ENCODE assay signal across 11 cellular contexts in the genomic region with DNA sequence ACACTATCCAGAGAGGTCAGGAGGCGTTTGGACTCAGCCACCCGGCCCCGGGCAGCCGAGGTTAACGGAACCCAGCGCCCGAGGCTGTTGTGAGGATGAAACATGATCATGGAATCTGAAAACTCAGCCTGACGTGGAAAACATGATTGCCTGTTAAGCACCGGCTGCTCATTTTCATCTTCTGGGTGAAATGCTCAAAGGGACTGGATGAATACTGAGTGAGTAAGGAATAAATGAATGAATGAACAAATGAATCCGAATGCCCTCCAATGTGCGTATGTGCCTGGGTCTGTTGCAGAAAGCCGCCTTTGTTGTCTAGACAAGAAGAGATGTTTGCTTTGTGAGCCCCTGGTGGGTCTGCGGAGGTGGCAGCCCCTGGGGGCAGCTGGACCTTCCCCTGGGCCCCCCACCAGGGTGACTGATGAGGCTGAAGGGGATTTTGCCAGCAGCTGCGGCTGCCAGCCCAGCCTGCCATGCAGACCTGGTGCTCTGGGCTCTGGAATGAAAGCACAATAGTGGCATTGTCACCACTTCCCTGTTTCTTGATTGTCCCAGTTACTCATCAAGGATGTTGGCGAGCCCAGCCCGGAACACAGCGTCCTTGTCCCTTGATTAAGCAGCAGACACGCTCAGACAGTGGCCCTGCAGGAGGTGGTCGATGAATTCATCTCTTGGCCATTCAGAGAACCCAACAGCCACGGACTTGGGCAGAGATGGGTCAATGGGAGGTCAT.
DNase-seq lines count a peak whose midpoint lies in the region; ATAC-seq and TF ChIP-seq lines count a peak whose summit lies in the region.
"Had no signal": no experiment of that assay in that cellular context is flagged by ENCODE, and none has a peak within 500 bp of the region (broad histone marks: within the 10 kb centered on the region; RNA-seq: fewer than 3 reads in every experiment).

No MANE protein-coding gene starts in this region.

- intact Hi-C loops in IMR-90 (cut with micrococcal nuclease) (no loop called here), testis (cut with DNase I; ENCODE audit: low total_unique reads) (no loop called here)

- no peak overlapping the region for H2AK5ac ChIP-seq in IMR-90 (ENCODE audit: low read depth, low read length)

- no peaks in the 10 kb centered on the region for H3K36me3 Mint-ChIP-seq in brain

- TF ChIP-seq CTCF in IMR-90 (conservative IDR thresholded peaks at IDR 0.05; ENCODE audit: low read depth, low read length) (no peak), brain (conservative IDR thresholded peaks at IDR 0.05) (no peak), testis (IDR thresholded peaks at IDR 0.05) (no peak), GM10266 (IDR thresholded peaks at IDR 0.05; ENCODE audit: control insufficient read depth, insufficient read depth, low read depth, missing control alignments) (no peak)

- no peak for TF ChIP-seq RAD21 in IMR-90 (IDR thresholded peaks at IDR 0.05; ENCODE audit: low read length)

- DNase-seq in IMR-90 (peak; percentile 1), kidney glomerular epithelial cell (lab: John Stamatoyannopoulos, UW) (peak; percentile 37), testis (peak; percentile 94), GM10266 (ENCODE audit: extremely low spot score) (no peak)
- DNase-seq in stimulated activated CD8-positive, alpha-beta memory T cell treated with anti-CD3 and anti-CD28 coated beads, Interleukin-4, amount 100 ng/mL, for 48 hours = no peak
- no peak for DNase-seq in activated CD4-positive, CD25-positive, alpha-beta regulatory T cell treated with anti-CD3 and anti-CD28 coated beads, Interleukin-2, amount 50 U/mL, for 72 hours
- DNase-seq: activated gamma-delta T cell treated with Interleukin-2 at 50 U/mL for 16 hours, gastrocnemius medialis had no signal

- no peak overlapping the region for H3K4me3 ChIP-seq in IMR-90 (ENCODE audit: insufficient read depth, low read depth, low read length)
- H3K4me3 ChIP-seq in testis = no peak overlapping the region
- H3K4me3 ChIP-seq: gastrocnemius medialis had no signal

- H3K18ac ChIP-seq in IMR-90 (ENCODE audit: low read depth, low read length) = no peak overlapping the region

- no peaks in the 10 kb centered on the region for H3K27me3 ChIP-seq in IMR-90 (ENCODE audit: control insufficient read depth, insufficient read depth, low read length)
- no peaks in the 10 kb centered on the region for H3K27me3 ChIP-seq in testis
- H3K27me3 ChIP-seq: gastrocnemius medialis had no signal

- H3K4me3 Mint-ChIP-seq in brain = peak overlapping the region in 1 of 5 experiments; percentile 45

- no peak overlapping the region for H2BK20ac ChIP-seq in IMR-90 (ENCODE audit: low read depth, low read length)

- H3K9me3 Mint-ChIP-seq in brain = peaks cover 2 to 13% (median 4%) of the 10 kb centered on the region in 5 experiments

- no peaks in the 10 kb centered on the region for H3K4me1 ChIP-seq in IMR-90 (ENCODE audit: control insufficient read depth, insufficient read depth, low read length)
- peaks cover 31% of the 10 kb centered on the region for H3K4me1 ChIP-seq in testis

- no peak overlapping the region for H3K9ac ChIP-seq in IMR-90 (ENCODE audit: low read depth, low read length)

- CTCF ChIA-PET in IMR-90 (lab: Yijun Ruan, JAX) = no interaction called here

- no peaks in the 10 kb centered on the region for H3K9me3 ChIP-seq in IMR-90 (ENCODE audit: control insufficient read depth, insufficient read depth, low read length)
- H3K9me3 ChIP-seq in testis = no peaks in the 10 kb centered on the region
- H3K9me3 ChIP-seq: gastrocnemius medialis had no signal

- no peak overlapping the region for H4K91ac ChIP-seq in IMR-90 (ENCODE audit: insufficient read depth, low read depth, low read length)

- H3K9me1 ChIP-seq in IMR-90 (ENCODE audit: insufficient read depth, low read length) = no peaks in the 10 kb centered on the region

- no TSS peak for BruUV-seq in IMR-90 (replicated peaks; lab: Mats Ljungman, UMichigan)

- H3K36me3 ChIP-seq in IMR-90 (ENCODE audit: control insufficient read depth, insufficient read depth, low read length) = no peaks in the 10 kb centered on the region
- H3K36me3 ChIP-seq in testis (ENCODE audit: low read depth, missing control alignments) = no peaks in the 10 kb centered on the region
- H3K36me3 ChIP-seq: gastrocnemius medialis had no signal

- WGBS in IMR-90 (ENCODE audit: extremely low coverage in 2 of 2, insufficient read length in 1 of 2), 2 experiments = 73% methylated on average over 4 of the region's 20 CpGs; no CpG with 5 or more reads in 1 of the 2 experiments
- 63 to 76% methylated on average over 14 to 20 of the region's 20 CpGs for WGBS in testis, 2 donors

- H3K4me2 ChIP-seq in IMR-90 (ENCODE audit: low read depth, low read length) = no peak overlapping the region

- POLR2A ChIA-PET in IMR-90 (lab: Charles Lee; ENCODE audit: unreplicated experiment) = no interaction called here

- in situ Hi-C loops in IMR-90 (cut with MboI; ENCODE audit: low sequenced_read_pairs) = no loop called here

- H4K8ac ChIP-seq in IMR-90 (ENCODE audit: low read depth in 2 of 2, low read length in 2 of 2) = no peak overlapping the region

- no peak overlapping the region for H2BK120ac ChIP-seq in IMR-90 (ENCODE audit: low read depth, low read length)

- no peak overlapping the region for H2AK9ac ChIP-seq in IMR-90 (replicated peaks; ENCODE audit: low read depth, low read length, poor library complexity)

- H4K5ac ChIP-seq in IMR-90 (ENCODE audit: low read depth, low read length) = no peak overlapping the region

- peak overlapping the region in 3 of 5 experiments; percentile 21 to 79 (median 55) for H3K27ac Mint-ChIP-seq in brain

- no peak overlapping the region for H3K56ac ChIP-seq in IMR-90 (ENCODE audit: extremely low read depth, insufficient read depth, low read length)

- H3K27me3 Mint-ChIP-seq in brain = peaks cover 16% of the 10 kb centered on the region

- H3K79me1 ChIP-seq in IMR-90 (ENCODE audit: low read depth in 1 of 2, low read length in 2 of 2) = no peaks in the 10 kb centered on the region

- H3K4ac ChIP-seq in IMR-90 (ENCODE audit: low read depth, low read length) = no peak overlapping the region

- no peak overlapping the region for H3K14ac ChIP-seq in IMR-90 (replicated peaks; ENCODE audit: low read depth, low read length)

- no peak overlapping the region for H3K27ac ChIP-seq in IMR-90 (ENCODE audit: insufficient read depth, low read length)
- peak overlapping the region; percentile 65 to 77 for H3K27ac ChIP-seq in testis
- H3K27ac ChIP-seq: gastrocnemius medialis, HL-60 had no signal

- dilution Hi-C loops in IMR-90 (cut with HindIII; ENCODE audit: low sequenced_read_pairs, unreplicated experiment) = no loop called here

- peaks cover 40% of the 10 kb centered on the region for H3K4me1 Mint-ChIP-seq in brain

- ATAC-seq in IMR-90 (ENCODE audit: low read depth) = no peak
- no peak for ATAC-seq in GM21526 (IDR thresholded peaks at IDR 0.05; ENCODE audit: low FRiP score, unreplicated experiment)

- no peak for TF ChIP-seq POLR2A in IMR-90 (IDR thresholded peaks at IDR 0.05; ENCODE audit: low read depth, low read length)
- TF ChIP-seq POLR2A in testis (IDR thresholded peaks at IDR 0.05) = no peak

- no peak overlapping the region for H3K23ac ChIP-seq in IMR-90 (ENCODE audit: low read depth, low read length)

- no peak overlapping the region for H2BK5ac ChIP-seq in IMR-90 (ENCODE audit: low read depth, low read length, poor library complexity, severe bottlenecking)

- no peaks in the 10 kb centered on the region for H4K20me1 ChIP-seq in IMR-90 (ENCODE audit: insufficient read depth, low read length)

- H2BK15ac ChIP-seq in IMR-90 (ENCODE audit: low read depth, low read length) = no peak overlapping the region

- H2AFZ ChIP-seq in IMR-90 (replicated peaks; ENCODE audit: low read length, poor library complexity) = peak overlapping the region; percentile 32

TF ChIP-seq in IMR-90, 13 proteins besides CTCF, POLR2A, EP300 and RAD21:
- TF ChIP-seq MAZ (IDR thresholded peaks at IDR 0.05; ENCODE audit: borderline replicate concordance, low read depth, low read length) (no peak), NFE2L2 (IDR thresholded peaks at IDR 0.05; ENCODE audit: low read depth, low read length) (no peak), RCOR1 (IDR thresholded peaks at IDR 0.05; ENCODE audit: insufficient replicate concordance, low read length) (no peak), CHD1 (IDR thresholded peaks at IDR 0.05; ENCODE audit: low read depth, low read length) (no peak), RFX5 (IDR thresholded peaks at IDR 0.05; ENCODE audit: low read depth, low read length) (no peak), SMC3 (IDR thresholded peaks at IDR 0.05; ENCODE audit: low read depth, low read length) (no peak), MXI1 (IDR thresholded peaks at IDR 0.05; ENCODE audit: borderline replicate concordance, low read depth, low read length) (no peak)
- TF ChIP-seq, protein P1, sequence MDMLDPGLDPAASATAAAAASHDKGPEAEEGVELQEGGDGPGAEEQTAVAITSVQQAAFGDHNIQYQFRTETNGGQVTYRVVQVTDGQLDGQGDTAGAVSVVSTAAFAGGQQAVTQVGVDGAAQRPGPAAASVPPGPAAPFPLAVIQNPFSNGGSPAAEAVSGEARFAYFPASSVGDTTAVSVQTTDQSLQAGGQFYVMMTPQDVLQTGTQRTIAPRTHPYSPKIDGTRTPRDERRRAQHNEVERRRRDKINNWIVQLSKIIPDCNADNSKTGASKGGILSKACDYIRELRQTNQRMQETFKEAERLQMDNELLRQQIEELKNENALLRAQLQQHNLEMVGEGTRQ (IDR thresholded peaks at IDR 0.05; ENCODE audit: low read depth, low read length) = no peak

Comparison
In these comparisons a context has a peak if more than half of its experiments do, and no peak if none do; other contexts are left out.
1. DNase-seq: peak in IMR-90 (single experiment), kidney glomerular epithelial cell (single experiment) and testis (single experiment); none in GM10266 (single experiment), stimulated activated CD8-positive, alpha-beta memory T cell treated with anti-CD3 and anti-CD28 coated beads, Interleukin-4, amount 100 ng/mL, for 48 hours (single experiment) and activated CD4-positive, CD25-positive, alpha-beta regulatory T cell treated with anti-CD3 and anti-CD28 coated beads, Interleukin-2, amount 50 U/mL, for 72 hours (single experiment).